ENCODE assay signal across 1 cellular context in the genomic region with DNA sequence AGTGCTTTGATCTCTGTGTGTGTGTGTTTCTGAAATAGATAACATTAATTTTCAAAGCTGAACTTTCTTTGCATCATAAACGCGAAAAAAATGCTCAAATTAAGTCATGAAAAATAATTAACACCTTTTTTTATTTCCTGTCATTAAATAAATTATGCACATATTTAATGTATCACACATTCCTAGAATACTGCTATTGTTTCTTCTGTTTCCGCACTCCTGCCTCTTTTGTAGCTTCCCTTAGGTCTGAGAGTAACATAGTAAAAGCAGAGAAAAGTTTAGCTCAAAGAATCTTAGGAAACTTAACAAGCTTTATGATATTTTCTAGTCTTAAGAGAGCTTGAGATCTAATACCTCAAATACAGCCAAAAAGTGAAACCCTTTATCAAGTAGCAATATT.
TF ChIP-seq lines count a peak whose summit lies in the region.

No MANE protein-coding gene starts in this region.

TF ChIP-seq in GM23338, 12 proteins besides CTCF, POLR2A, EP300 and RAD21 (continued from another document):
- TF ChIP-seq ZNF462 (CRISPR knock-in tag; IDR thresholded peaks at IDR 0.05), result no peak
